28 cellular contexts compared by ENCODE assay signal in the genomic region with DNA sequence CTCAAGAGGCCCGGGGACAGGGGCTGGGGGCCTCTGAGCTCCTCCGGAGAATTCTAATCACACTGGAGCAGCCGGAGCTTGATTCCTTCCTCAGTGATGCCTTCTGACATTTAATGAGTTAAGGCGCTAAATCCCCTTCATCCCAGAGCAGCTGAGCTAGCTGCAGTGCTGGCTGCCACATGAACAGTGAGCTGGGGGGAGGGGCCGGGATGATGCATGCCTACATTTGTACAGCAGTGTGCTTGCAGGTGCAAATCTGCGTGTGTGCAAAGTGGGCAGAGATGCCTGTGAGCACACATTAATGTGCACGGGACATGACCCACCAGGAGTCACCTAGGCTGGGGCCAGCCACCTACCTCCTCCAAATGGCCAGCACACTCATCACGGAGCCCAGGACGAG. TPM values are rescaled to one million over a fixed set of nuclear protein-coding genes. Genes with fewer than 3 reads are reported as not detected.
DNase-seq lines count a peak whose midpoint lies in the region; TF ChIP-seq lines count a peak whose summit lies in the region.
"Had no signal": no experiment of that assay in that cellular context is flagged by ENCODE, and none has a peak within 500 bp of the region (broad histone marks: within the 10 kb centered on the region; RNA-seq: fewer than 3 reads in every experiment).

No MANE protein-coding gene starts in this region.

- H3K9me3 Mint-ChIP-seq in neural progenitor cell, result no peaks in the 10 kb centered on the region
- H3K9me3 Mint-ChIP-seq: activated naive CD4-positive, alpha-beta T cell treated with anti-CD3 and anti-CD28 coated beads, Interleukin-2, amount 10 ng/mL, durations not matched to agents 7 days and 5 days; activated T-helper 1 cell treated with anti-CD3 and anti-CD28 coated beads, Interleukin-12 subunit alpha, Interleukin-12 subunit beta, Interleukin-2, Interleukin-4 antibody, amounts not matched to agents 30 ng/mL and 10 ng/mL and 1 ng/mL, durations not matched to agents 14 hours and 24 hours and 36 hours; CD14-positive monocyte; HFFc6; immature natural killer cell had no signal

- no peaks in the 10 kb centered on the region for H3K79me2 ChIP-seq in neural progenitor cell (ENCODE audit: low read depth)

- no peaks in the 10 kb centered on the region for H3F3A ChIP-seq in neural progenitor cell (ENCODE audit: low read depth)

- no peaks in the 10 kb centered on the region for H3K27me3 ChIP-seq in dorsolateral prefrontal cortex
- H3K27me3 ChIP-seq in neural progenitor cell, result peaks cover 21% of the 10 kb centered on the region
- H3K27me3 ChIP-seq in left ventricle myocardium inferior (ENCODE audit: low read depth), result peaks cover 76% of the 10 kb centered on the region
- H3K27me3 ChIP-seq: upper lobe of right lung had no signal

- H3K9me3 ChIP-seq in neural progenitor cell (ENCODE audit: low read depth) (no peaks in the 10 kb centered on the region), left ventricle myocardium inferior (replicated peaks) (no peaks in the 10 kb centered on the region)
- H3K9me3 ChIP-seq: upper lobe of right lung had no signal

- intact Hi-C loops in dorsolateral prefrontal cortex (cut with DNase I), result loop anchor here (5.0 kb wide), 1 partner anchor 81 kb away; a partner anchor contains a TSS
- intact Hi-C loops in left ventricle myocardium inferior (cut with micrococcal nuclease), result no loop called here

- peak; percentile 8 to 70 for DNase-seq in NCI-H524 (lab: John Stamatoyannopoulos, UW)
- peak in 2 of 10 donors; percentile 55 to 66 for DNase-seq in dorsolateral prefrontal cortex
- peak; percentile 68 for DNase-seq in neural progenitor cell (ENCODE audit: low spot score)
- DNase-seq in left ventricle myocardium inferior, result no peak
- DNase-seq in OCI-M1 (lab: John Stamatoyannopoulos, UW), result no peak
- no peak for DNase-seq in activated T-cell treated with anti-CD3 and anti-CD28 coated beads for 4 hours
- DNase-seq: activated CD4-positive, CD25-positive, alpha-beta regulatory T cell; activated naive CD4-positive, alpha-beta T cell treated with anti-CD3 and anti-CD28 coated beads, Interleukin-2, amount 10 ng/mL, durations not matched to agents 7 days and 5 days; Calu3; cortex of kidney; HFFc6; immature natural killer cell; Kasumi-1; mesendoderm; NCI-H1436; NCI-H510A; SHP77 treated with DMSO at 0.1 percent for 48 hours; small intestine; stimulated activated CD4-positive, alpha-beta T cell treated with anti-CD3 and anti-CD28 coated beads, Interleukin-1b, Interleukin-23, amount 100 ng/mL, for 48 hours; stimulated activated CD8-positive, alpha-beta memory T cell treated with anti-CD3 and anti-CD28 coated beads, Interleukin-4, amount 100 ng/mL, for 48 hours; SW 1271 had no signal

- no peaks in the 10 kb centered on the region for H3K36me3 Mint-ChIP-seq in neural progenitor cell
- H3K36me3 Mint-ChIP-seq: activated naive CD4-positive, alpha-beta T cell treated with anti-CD3 and anti-CD28 coated beads, Interleukin-2, amount 10 ng/mL, durations not matched to agents 7 days and 5 days; CD14-positive monocyte; immature natural killer cell had no signal

- no peak overlapping the region for H3K4me3 ChIP-seq in dorsolateral prefrontal cortex
- H3K4me3 ChIP-seq in neural progenitor cell, result no peak overlapping the region
- no peak overlapping the region for H3K4me3 ChIP-seq in left ventricle myocardium inferior
- H3K4me3 ChIP-seq: upper lobe of right lung had no signal

- H3K27me3 Mint-ChIP-seq in neural progenitor cell (ENCODE audit: insufficient read depth, low read depth), result peaks cover 10% of the 10 kb centered on the region

- H3K27ac Mint-ChIP-seq in neural progenitor cell, result peak overlapping the region; percentile 67
- H3K27ac Mint-ChIP-seq: activated naive CD4-positive, alpha-beta T cell treated with anti-CD3 and anti-CD28 coated beads, Interleukin-2, amount 10 ng/mL, durations not matched to agents 7 days and 5 days; activated T-helper 1 cell treated with anti-CD3 and anti-CD28 coated beads, Interleukin-12 subunit alpha, Interleukin-12 subunit beta, Interleukin-2, Interleukin-4 antibody, amounts not matched to agents 30 ng/mL and 10 ng/mL and 1 ng/mL, durations not matched to agents 14 hours and 24 hours and 36 hours; CD14-positive monocyte; HFFc6; immature natural killer cell had no signal

- H3K4me3 Mint-ChIP-seq in neural progenitor cell, result peak overlapping the region; percentile 50
- H3K4me3 Mint-ChIP-seq: activated naive CD4-positive, alpha-beta T cell treated with anti-CD3 and anti-CD28 coated beads, Interleukin-2, amount 10 ng/mL, durations not matched to agents 7 days and 5 days; activated T-helper 1 cell treated with anti-CD3 and anti-CD28 coated beads, Interleukin-12 subunit alpha, Interleukin-12 subunit beta, Interleukin-2, Interleukin-4 antibody, amounts not matched to agents 30 ng/mL and 10 ng/mL and 1 ng/mL, durations not matched to agents 14 hours and 24 hours and 36 hours; CD14-positive monocyte; HFFc6; immature natural killer cell had no signal

- no peaks in the 10 kb centered on the region for H4K20me1 ChIP-seq in neural progenitor cell (ENCODE audit: low read depth)

- H3K4me1 ChIP-seq in neural progenitor cell (peaks cover 18% of the 10 kb centered on the region), left ventricle myocardium inferior (no peaks in the 10 kb centered on the region)
- H3K4me1 ChIP-seq: upper lobe of right lung had no signal

- no peaks in the 10 kb centered on the region for H3K36me3 ChIP-seq in neural progenitor cell
- no peaks in the 10 kb centered on the region for H3K36me3 ChIP-seq in left ventricle myocardium inferior
- H3K36me3 ChIP-seq: upper lobe of right lung had no signal

- no peak overlapping the region for H2AFZ ChIP-seq in neural progenitor cell (replicated peaks)

- no peak overlapping the region for H3K9ac ChIP-seq in neural progenitor cell

- H3K4me2 ChIP-seq in neural progenitor cell, result peak overlapping the region; percentile 56

- TF ChIP-seq CTCF in dorsolateral prefrontal cortex (IDR thresholded peaks at IDR 0.05 in 54 of 56, conservative IDR thresholded peaks at IDR 0.05 in 2 of 56; ENCODE audit: low read depth in 1 of 56, partially characterized antibody in 56 of 56) (no peak), neural progenitor cell (IDR thresholded peaks at IDR 0.05) (no peak), left ventricle myocardium inferior (IDR thresholded peaks at IDR 0.05; ENCODE audit: borderline replicate concordance) (no peak)

- H3K27ac ChIP-seq in dorsolateral prefrontal cortex (peak overlapping the region in 43 of 59 donors; percentile 10 to 93 (median 64)), neural progenitor cell (no peak overlapping the region), temporal lobe (ENCODE audit: low read depth, low read length) (peak overlapping the region; percentile 79), left ventricle myocardium inferior (replicated peaks) (no peak overlapping the region)
- H3K27ac ChIP-seq: upper lobe of right lung had no signal

- peaks cover 37% of the 10 kb centered on the region for H3K4me1 Mint-ChIP-seq in neural progenitor cell
- H3K4me1 Mint-ChIP-seq: activated naive CD4-positive, alpha-beta T cell treated with anti-CD3 and anti-CD28 coated beads, Interleukin-2, amount 10 ng/mL, durations not matched to agents 7 days and 5 days; immature natural killer cell had no signal

RNA-seq across cellular contexts. Expression of a gene that starts 34.4 kb away (rescaled TPM):
- total RNA-seq in dorsolateral prefrontal cortex, result 1 to 10 TPM in 51 of 120 experiments, under 1 TPM in 69; 0.30 to 1.9 (median 0.93) TPM
- total RNA-seq in neural progenitor cell (ENCODE audit: low replicate concordance), result 49.3 and 65.0 TPM in 2 replicates
- 1.2 TPM for total RNA-seq in temporal lobe
- total RNA-seq in left ventricle myocardium inferior, result 0.33 TPM

RNA-seq across cellular contexts. Expression of a gene that starts 38.2 kb away (rescaled TPM):
- 10 to 100 TPM; 10.7 to 38.2 (median 23.4) TPM for total RNA-seq in dorsolateral prefrontal cortex
- 0.53 TPM in 1 of 2 replicates, not detected in the other for total RNA-seq in neural progenitor cell (ENCODE audit: low replicate concordance)
- total RNA-seq in temporal lobe, result 8.9 TPM
- 0.14 TPM for total RNA-seq in left ventricle myocardium inferior
- total RNA-seq: Daoy, HFFc6, myocyte, pulmonary artery endothelial cell had no signal

Comparison
In these comparisons a context has a peak if more than half of its experiments do, and no peak if none do; other contexts are left out.
1. DNase-seq: peak in NCI-H524 (2 of 2) and neural progenitor cell (single experiment); none in left ventricle myocardium inferior (single experiment), OCI-M1 (single experiment) and activated T-cell treated with anti-CD3 and anti-CD28 coated beads for 4 hours (single experiment).
2. H3K27ac ChIP-seq: peak in dorsolateral prefrontal cortex (43 of 59) and temporal lobe (single experiment); none in neural progenitor cell (single experiment) and left ventricle myocardium inferior (single experiment).
3. RNA of a gene that starts 34.4 kb away (total RNA-seq): 49.3 to 65.0 TPM in neural progenitor cell; 1.2 TPM in temporal lobe (single experiment), 0.30 to 1.9 TPM in dorsolateral prefrontal cortex and 0.33 TPM in left ventricle myocardium inferior (single experiment); every median in the first group is over 10 times any median in the second.